Comparison of ENCODE assay signal across 16 cellular contexts in genomic region chr2:5697554-5697953, GRCh38. TPM values are rescaled to one million over a fixed set of nuclear protein-coding genes. Genes with fewer than 3 reads are reported as not detected.
A peak's percentile ranks its signal among the peaks of the same experiment; 100 is the strongest.
DNase-seq lines count a peak whose midpoint lies in the region; ATAC-seq and TF ChIP-seq lines count a peak whose summit lies in the region.
"Had no signal": no experiment of that assay in that cellular context is flagged by ENCODE, and none has a peak within 500 bp of the region (broad histone marks: within the 10 kb centered on the region; RNA-seq: fewer than 3 reads in every experiment).

No MANE protein-coding gene starts in this region.

- peak overlapping the region; percentile 81; the same call in 1 of the 2 replicates for H3K9ac ChIP-seq in iPS-20b (ENCODE audit: low read depth, low read length)
- H3K9ac ChIP-seq in smooth muscle cell (ENCODE audit: low read depth), result no peak overlapping the region

- no peaks in the 10 kb centered on the region for H3K9me3 ChIP-seq in cardiac muscle cell (ENCODE audit: low read depth)
- H3K9me3 ChIP-seq in WERI-Rb-1 (ENCODE audit: severe bottlenecking), result no peaks in the 10 kb centered on the region
- no peaks in the 10 kb centered on the region for H3K9me3 ChIP-seq in iPS-20b (ENCODE audit: insufficient read depth, low read depth, low read length)
- no peaks in the 10 kb centered on the region for H3K9me3 ChIP-seq in smooth muscle cell (replicated peaks; ENCODE audit: low read depth)
- H3K9me3 ChIP-seq: transverse colon had no signal

- 24% methylated on average over 8 of the region's 8 CpGs for WGBS in smooth muscle cell (ENCODE audit: low lambda C conversion rate)

- peak overlapping the region; percentile 91 for H3K27ac ChIP-seq in cardiac muscle cell
- H3K27ac ChIP-seq in WERI-Rb-1, result peak overlapping the region; percentile 88
- H3K27ac ChIP-seq in iPS-20b (ENCODE audit: low read length), result no peak overlapping the region
- no peak overlapping the region for H3K27ac ChIP-seq in smooth muscle cell (ENCODE audit: low read depth)

- H3K4me1 ChIP-seq in cardiac muscle cell (ENCODE audit: low read depth), result peaks cover 48% of the 10 kb centered on the region
- peaks cover 28% of the 10 kb centered on the region; the same call in 1 of the 2 replicates for H3K4me1 ChIP-seq in iPS-20b (ENCODE audit: insufficient read depth, low read length)
- H3K4me1 ChIP-seq in smooth muscle cell (ENCODE audit: low read depth), result peaks cover 32% of the 10 kb centered on the region

- H3K36me3 ChIP-seq in cardiac muscle cell, result peaks cover 6% of the 10 kb centered on the region
- H3K36me3 ChIP-seq in WERI-Rb-1, result peaks cover 72% of the 10 kb centered on the region
- H3K36me3 ChIP-seq in iPS-20b (ENCODE audit: insufficient read depth, low read depth, low read length), result peaks cover 28% of the 10 kb centered on the region
- no peaks in the 10 kb centered on the region for H3K36me3 ChIP-seq in smooth muscle cell (ENCODE audit: low read depth)
- H3K36me3 ChIP-seq: transverse colon had no signal

- peaks cover 67% of the 10 kb centered on the region for H4K20me1 ChIP-seq in smooth muscle cell (ENCODE audit: low read depth)

- no peak for TF ChIP-seq CTCF in cardiac muscle cell (IDR thresholded peaks at IDR 0.05; ENCODE audit: low read depth, low read length)
- TF ChIP-seq CTCF in WERI-Rb-1 (IDR thresholded peaks at IDR 0.05; ENCODE audit: low read depth, low read length), result no peak
- no peak for TF ChIP-seq CTCF in smooth muscle cell (IDR thresholded peaks at IDR 0.05; ENCODE audit: borderline replicate concordance, insufficient read depth, poor library complexity, severe bottlenecking)

- H3K27me3 ChIP-seq in cardiac muscle cell, result no peaks in the 10 kb centered on the region
- no peaks in the 10 kb centered on the region for H3K27me3 ChIP-seq in WERI-Rb-1 (ENCODE audit: insufficient read depth, low read depth, severe bottlenecking)
- H3K27me3 ChIP-seq in iPS-20b (ENCODE audit: insufficient read depth, low read length), result no peaks in the 10 kb centered on the region
- no peaks in the 10 kb centered on the region for H3K27me3 ChIP-seq in smooth muscle cell (ENCODE audit: low read depth)

- DNase-seq in cardiac muscle cell (ENCODE audit: low read depth in 1 of 2, low spot score in 1 of 2) (no peak), left ventricle myocardium superior (no peak), WERI-Rb-1 (no peak), smooth muscle cell (lab: John Stamatoyannopoulos, UW; ENCODE audit: unreplicated experiment) (no peak), hepatic stellate cell (ENCODE audit: low spot score) (no peak), epidermal melanocyte (ENCODE audit: insufficient read length, low spot score) (no peak), NCI-H187 treated with DMSO at 0.1 percent for 48 hours (lab: John Stamatoyannopoulos, UW) (no peak)
- DNase-seq: KG1, NCI-H524 treated with DMSO at 0.1 percent for 48 hours, small intestine, transverse colon had no signal

- peak overlapping the region; percentile 99 for H3K4me2 ChIP-seq in smooth muscle cell

- no peak for ATAC-seq in left ventricle myocardium superior
- ATAC-seq: activated CD4-positive, alpha-beta T cell treated with anti-CD3 and anti-CD28 coated beads for 36 hours; HCT116 had no signal

- H2AFZ ChIP-seq in smooth muscle cell (ENCODE audit: low read depth), result no peak overlapping the region

- H3K4me3 ChIP-seq in cardiac muscle cell, result peak overlapping the region; percentile 91
- H3K4me3 ChIP-seq in WERI-Rb-1 (ENCODE audit: low read depth, low read length), result peak overlapping the region; percentile 63
- peak overlapping the region; percentile 98 for H3K4me3 ChIP-seq in iPS-20b (ENCODE audit: low read length)
- peak overlapping the region; percentile 86 for H3K4me3 ChIP-seq in smooth muscle cell

- peaks cover 44% of the 10 kb centered on the region for H3K79me2 ChIP-seq in smooth muscle cell (ENCODE audit: low read depth)

- H3F3A ChIP-seq in smooth muscle cell (ENCODE audit: low read depth), result no peaks in the 10 kb centered on the region

- intact Hi-C loops in left ventricle myocardium superior (cut with micrococcal nuclease), result no loop called here

RNA-seq across cellular contexts. Expression of gene SOX11, which starts 5.4 kb away (rescaled TPM):
- total RNA-seq in cardiac muscle cell (35.6 and 40.7 TPM in 2 replicates), left ventricle myocardium superior (0.10 TPM), smooth muscle cell (20.5 and 22.2 TPM in 2 replicates)
- polyA plus RNA-seq in cardiac muscle cell (9.3 and 10.6 TPM in 2 replicates), smooth muscle cell (4.7 and 5.1 TPM in 2 replicates)
- total RNA-seq: activated CD4-positive, alpha-beta T cell treated with anti-CD3 and anti-CD28 coated beads for 36 hours; bronchial epithelial cell had no signal
- polyA plus RNA-seq: liver had no signal

Comparison
In these comparisons a context has a peak if more than half of its experiments do, and no peak if none do; other contexts are left out.
1. RNA of gene SOX11, which starts 5.4 kb away (total RNA-seq): 35.6 to 40.7 TPM in cardiac muscle cell and 20.5 to 22.2 TPM in smooth muscle cell; 0.10 TPM in left ventricle myocardium superior (single experiment); every median in the first group is over 10 times any median in the second.
2. H3K27ac ChIP-seq: peak in cardiac muscle cell (single experiment) and WERI-Rb-1 (single experiment); none in iPS-20b (single experiment) and smooth muscle cell (single experiment).
3. Peak in every context shown above with its lines, with median percentiles within 50 percentile points of each other: H3K4me3 ChIP-seq.